ENCODE assay signal across 20 cellular contexts in the genomic region with DNA sequence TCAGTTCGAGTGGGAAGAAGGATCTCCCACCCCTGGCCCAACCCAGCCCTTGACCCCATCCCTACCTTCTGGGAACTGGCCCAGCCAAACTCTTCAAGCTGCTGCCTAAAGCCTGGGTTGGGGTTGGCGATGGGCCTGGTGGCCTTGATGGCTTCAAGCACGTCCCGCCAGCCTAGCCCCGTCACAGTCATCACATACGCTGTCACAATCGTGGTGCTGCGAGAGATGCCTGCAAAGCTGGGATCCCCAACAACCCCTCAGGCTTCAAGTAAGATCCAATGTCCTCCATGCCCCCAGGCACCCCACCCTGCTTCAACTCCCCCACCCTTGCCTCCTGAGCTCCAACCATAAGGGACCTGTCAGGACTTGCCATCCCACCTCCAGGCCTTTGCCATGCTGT. TPM values are rescaled to one million over a fixed set of nuclear protein-coding genes. Genes with fewer than 3 reads are reported as not detected.
DNase-seq lines count a peak whose midpoint lies in the region; ATAC-seq and TF ChIP-seq lines count a peak whose summit lies in the region.
"Had no signal": no experiment of that assay in that cellular context is flagged by ENCODE, and none has a peak within 500 bp of the region (broad histone marks: within the 10 kb centered on the region; RNA-seq: fewer than 3 reads in every experiment).

No MANE protein-coding gene starts in this region.

- 92% methylated on average over 8 of the region's 8 CpGs for WGBS in hepatocyte (ENCODE audit: low lambda C conversion rate, missing lambda C conversion rate)

- H3K9me3 Mint-ChIP-seq in T-cell: no peaks in the 10 kb centered on the region
- H3K9me3 Mint-ChIP-seq in neural progenitor cell: no peaks in the 10 kb centered on the region
- H3K9me3 Mint-ChIP-seq: HFFc6 had no signal

- H4K20me1 ChIP-seq in hepatocyte (ENCODE audit: insufficient read depth, poor library complexity, severe bottlenecking) (no peaks in the 10 kb centered on the region), neural progenitor cell (ENCODE audit: low read depth) (no peaks in the 10 kb centered on the region)

- H3K27me3 Mint-ChIP-seq in T-cell (peaks cover 3 to 30% of the 10 kb centered on the region in 2 donors), neural progenitor cell (ENCODE audit: insufficient read depth, low read depth) (peaks cover 14% of the 10 kb centered on the region)

- TF ChIP-seq CTCF in hepatocyte (IDR thresholded peaks at IDR 0.05; ENCODE audit: poor library complexity) (no peak), neural progenitor cell (IDR thresholded peaks at IDR 0.05) (no peak)

- H2AFZ ChIP-seq in hepatocyte (no peak overlapping the region), neural progenitor cell (replicated peaks) (no peak overlapping the region)

- H3K4me1 ChIP-seq in hepatocyte (ENCODE audit: insufficient read depth) (peaks cover 13% of the 10 kb centered on the region), neural progenitor cell (peaks cover 11% of the 10 kb centered on the region)

- H3K9me3 ChIP-seq in hepatocyte (ENCODE audit: low read depth): no peaks in the 10 kb centered on the region
- no peaks in the 10 kb centered on the region for H3K9me3 ChIP-seq in neural progenitor cell (ENCODE audit: low read depth)
- H3K9me3 ChIP-seq: BLaER1 treated with 17β-estradiol and CSF1 and Interleukin-3, amounts not matched to agents 10 nM and 100 nM had no signal

- POLR2A ChIA-PET in T-cell (lab: Charles Lee): no interaction called here

- H3F3A ChIP-seq in neural progenitor cell (ENCODE audit: low read depth): peaks cover 28% of the 10 kb centered on the region

- H3K36me3 Mint-ChIP-seq in T-cell (no peaks in the 10 kb centered on the region), neural progenitor cell (no peaks in the 10 kb centered on the region)

- H3K79me2 ChIP-seq in hepatocyte (no peaks in the 10 kb centered on the region), neural progenitor cell (ENCODE audit: low read depth) (no peaks in the 10 kb centered on the region)

- H3K27ac Mint-ChIP-seq in T-cell (no peak overlapping the region), neural progenitor cell (no peak overlapping the region)
- H3K27ac Mint-ChIP-seq: activated CD4-positive, alpha-beta T cell treated with anti-CD3 and anti-CD28 coated beads for 36 hours; HFFc6 had no signal

- H3K4me3 Mint-ChIP-seq in T-cell (peak overlapping the region in 2 of 3 donors; percentile 21 to 84), neural progenitor cell (peak overlapping the region; percentile 89)

- no peak for ATAC-seq in T-cell (replicated peaks in 1 of 4)
- no peak for ATAC-seq in GM19397 (IDR thresholded peaks at IDR 0.05; ENCODE audit: unreplicated experiment)
- ATAC-seq in HG02763 (IDR thresholded peaks at IDR 0.05; ENCODE audit: unreplicated experiment): no peak
- ATAC-seq: activated CD4-positive, alpha-beta T cell treated with anti-CD3 and anti-CD28 coated beads for 36 hours had no signal

- CTCF ChIA-PET in T-cell (lab: Charles Lee): no interaction called here

- H3K27me3 ChIP-seq in hepatocyte (peaks cover 17% of the 10 kb centered on the region), neural progenitor cell (peaks cover 9% of the 10 kb centered on the region)

- DNase-seq in NCI-H2171 (lab: John Stamatoyannopoulos, UW) (peak; percentile 33), NCI-H2171 treated with DMSO at 0.1 percent for 48 hours (lab: John Stamatoyannopoulos, UW) (no peak), T-cell (no peak), hepatocyte (ENCODE audit: low spot score) (no peak), neural progenitor cell (ENCODE audit: low spot score) (no peak), NCI-H524 (lab: John Stamatoyannopoulos, UW) (no peak)
- DNase-seq: activated CD4-positive, alpha-beta T cell treated with anti-CD3 and anti-CD28 coated beads for 36 hours; activated gamma-delta T cell treated with Interleukin-2 at 50 U/mL for 16 hours; DMS 273 treated with DMSO at 0.1 percent for 48 hours; HFFc6; stimulated activated CD4-positive, alpha-beta T cell treated with anti-CD3 and anti-CD28 coated beads, Interleukin-4, amount 100 ng/mL, for 1 hour had no signal

- H3K9me2 ChIP-seq in hepatocyte (replicated peaks; ENCODE audit: insufficient read depth): no peaks in the 10 kb centered on the region

- H3K4me1 Mint-ChIP-seq in T-cell (peaks cover 11 to 15% (median 12%) of the 10 kb centered on the region in 3 donors), neural progenitor cell (peaks cover 34% of the 10 kb centered on the region)

- H3K9ac ChIP-seq in neural progenitor cell: no peak overlapping the region
- H3K9ac ChIP-seq: BLaER1 treated with 17β-estradiol and CSF1 and Interleukin-3, amounts not matched to agents 10 nM and 100 nM had no signal

- H3K27ac ChIP-seq in hepatocyte (peak overlapping the region; percentile 81), neural progenitor cell (no peak overlapping the region)
- H3K27ac ChIP-seq: BLaER1 treated with 17β-estradiol and CSF1 and Interleukin-3, amounts not matched to agents 10 nM and 100 nM; skin epidermis had no signal

- H3K4me2 ChIP-seq in hepatocyte (peak overlapping the region; percentile 100), neural progenitor cell (peak overlapping the region; percentile 96)

- H3K4me3 ChIP-seq in hepatocyte (no peak overlapping the region), neural progenitor cell (no peak overlapping the region)
- H3K4me3 ChIP-seq: lung had no signal

- no peaks in the 10 kb centered on the region for H3K36me3 ChIP-seq in hepatocyte (replicated peaks; ENCODE audit: insufficient read depth, low read depth)
- no peaks in the 10 kb centered on the region for H3K36me3 ChIP-seq in neural progenitor cell
- H3K36me3 ChIP-seq: BLaER1 treated with 17β-estradiol and CSF1 and Interleukin-3, amounts not matched to agents 10 nM and 100 nM had no signal

RNA-seq across cellular contexts. Expression of gene DUSP15, which starts 7.8 kb away (rescaled TPM):
- total RNA-seq in T-cell (not detected), hepatocyte (23.0 and 23.5 TPM in 2 replicates), neural progenitor cell (ENCODE audit: low replicate concordance) (0.45 and 1.1 TPM in 2 replicates)
- polyA plus RNA-seq in hepatocyte: 10.2 and 12.2 TPM in 2 replicates
- total RNA-seq: activated CD4-positive, alpha-beta T cell treated with anti-CD3 and anti-CD28 coated beads for 36 hours; fibroblast of lung; HFFc6; RPMI7951 had no signal

RNA-seq across cellular contexts. Expression of gene TTLL9, which starts 7.9 kb away (rescaled TPM):
- total RNA-seq in T-cell: under 1 TPM in 1 of 5 donors, not detected in 4; 0.16 TPM
- 0.84 TPM in 1 of 2 replicates, not detected in the other for total RNA-seq in hepatocyte
- 0.18 and 0.54 TPM in 2 replicates for polyA plus RNA-seq in hepatocyte
- total RNA-seq in neural progenitor cell (ENCODE audit: low replicate concordance): 0.34 TPM in 1 of 2 replicates, not detected in the other
- total RNA-seq: activated CD4-positive, alpha-beta T cell treated with anti-CD3 and anti-CD28 coated beads for 36 hours; fibroblast of lung; HFFc6; RPMI7951 had no signal

RNA-seq across cellular contexts. Expression of gene FOXS1, which starts 17.1 kb away (rescaled TPM):
- total RNA-seq in T-cell (not detected), hepatocyte (0.64 and 0.87 TPM in 2 replicates), neural progenitor cell (ENCODE audit: low replicate concordance) (0.53 TPM in 1 of 2 replicates, not detected in the other)
- 0.96 and 1.1 TPM in 2 replicates for polyA plus RNA-seq in hepatocyte
- total RNA-seq: A172; activated CD4-positive, alpha-beta T cell treated with anti-CD3 and anti-CD28 coated beads for 36 hours; HFFc6; subcutaneous adipose tissue had no signal
- polyA plus RNA-seq: fibroblast of lung had no signal

RNA-seq across cellular contexts. Expression of gene MYLK2, which starts 43.4 kb away (rescaled TPM):
- total RNA-seq in T-cell (not detected), hepatocyte (not detected in 2 replicates), neural progenitor cell (ENCODE audit: low replicate concordance) (0.22 TPM in 1 of 2 replicates, not detected in the other)
- 0.33 TPM in 1 of 2 replicates, not detected in the other for polyA plus RNA-seq in hepatocyte
- total RNA-seq: subcutaneous adipose tissue had no signal
- polyA plus RNA-seq: fibroblast of lung had no signal

Comparison
In these comparisons a context has a peak if more than half of its experiments do, and no peak if none do; other contexts are left out.
1. RNA of gene DUSP15, which starts 7.8 kb away (total RNA-seq): 23.0 to 23.5 TPM in hepatocyte; 0.45 to 1.1 TPM in neural progenitor cell and not detected in T-cell; every median in the first group is over 10 times any median in the second.